Comparison of ENCODE assay signal across 1 cellular context in the genomic region with DNA sequence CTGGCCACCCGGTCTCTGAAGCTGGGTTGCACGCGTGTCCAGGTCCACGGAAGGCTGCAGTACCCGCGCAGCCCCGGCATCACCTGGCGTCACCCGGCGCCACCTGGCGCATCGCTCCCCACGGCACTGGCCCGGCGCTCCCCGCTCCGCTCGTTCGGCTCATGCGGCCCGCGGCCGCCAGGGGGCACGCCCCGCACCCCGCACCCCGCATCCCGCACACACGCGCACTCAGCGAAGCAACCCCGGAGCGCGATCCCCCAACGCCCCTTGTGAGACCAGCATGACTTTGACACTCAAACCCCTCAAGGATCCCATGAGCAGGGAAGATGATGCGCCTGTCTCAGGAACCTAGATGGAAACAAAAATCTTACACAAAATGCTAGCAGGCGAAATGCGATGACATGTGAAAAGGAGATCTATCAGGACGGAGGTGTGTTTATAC.
A peak's percentile ranks its signal among the peaks of the same experiment; 100 is the strongest.
TF ChIP-seq lines count a peak whose summit lies in the region.

No MANE protein-coding gene starts in this region.

TF ChIP-seq in A549, 52 proteins besides CTCF, POLR2A, EP300 and RAD21 (continued from another document):
- TF ChIP-seq, protein P1, sequence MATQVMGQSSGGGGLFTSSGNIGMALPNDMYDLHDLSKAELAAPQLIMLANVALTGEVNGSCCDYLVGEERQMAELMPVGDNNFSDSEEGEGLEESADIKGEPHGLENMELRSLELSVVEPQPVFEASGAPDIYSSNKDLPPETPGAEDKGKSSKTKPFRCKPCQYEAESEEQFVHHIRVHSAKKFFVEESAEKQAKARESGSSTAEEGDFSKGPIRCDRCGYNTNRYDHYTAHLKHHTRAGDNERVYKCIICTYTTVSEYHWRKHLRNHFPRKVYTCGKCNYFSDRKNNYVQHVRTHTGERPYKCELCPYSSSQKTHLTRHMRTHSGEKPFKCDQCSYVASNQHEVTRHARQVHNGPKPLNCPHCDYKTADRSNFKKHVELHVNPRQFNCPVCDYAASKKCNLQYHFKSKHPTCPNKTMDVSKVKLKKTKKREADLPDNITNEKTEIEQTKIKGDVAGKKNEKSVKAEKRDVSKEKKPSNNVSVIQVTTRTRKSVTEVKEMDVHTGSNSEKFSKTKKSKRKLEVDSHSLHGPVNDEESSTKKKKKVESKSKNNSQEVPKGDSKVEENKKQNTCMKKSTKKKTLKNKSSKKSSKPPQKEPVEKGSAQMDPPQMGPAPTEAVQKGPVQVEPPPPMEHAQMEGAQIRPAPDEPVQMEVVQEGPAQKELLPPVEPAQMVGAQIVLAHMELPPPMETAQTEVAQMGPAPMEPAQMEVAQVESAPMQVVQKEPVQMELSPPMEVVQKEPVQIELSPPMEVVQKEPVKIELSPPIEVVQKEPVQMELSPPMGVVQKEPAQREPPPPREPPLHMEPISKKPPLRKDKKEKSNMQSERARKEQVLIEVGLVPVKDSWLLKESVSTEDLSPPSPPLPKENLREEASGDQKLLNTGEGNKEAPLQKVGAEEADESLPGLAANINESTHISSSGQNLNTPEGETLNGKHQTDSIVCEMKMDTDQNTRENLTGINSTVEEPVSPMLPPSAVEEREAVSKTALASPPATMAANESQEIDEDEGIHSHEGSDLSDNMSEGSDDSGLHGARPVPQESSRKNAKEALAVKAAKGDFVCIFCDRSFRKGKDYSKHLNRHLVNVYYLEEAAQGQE (IDR thresholded peaks at IDR 0.05), result no peak
- TF ChIP-seq SMC3 (IDR thresholded peaks at IDR 0.05) (peak; percentile 98), HDAC2 (IDR thresholded peaks at IDR 0.05) (no peak), NFE2L2 (conservative IDR thresholded peaks at IDR 0.05; ENCODE audit: low read length) (no peak), PHF8 (IDR thresholded peaks at IDR 0.05; ENCODE audit: borderline replicate concordance, low read depth) (no peak), MYC (IDR thresholded peaks at IDR 0.05; ENCODE audit: borderline replicate concordance, low read length) (no peak), EHMT2 (IDR thresholded peaks at IDR 0.05; ENCODE audit: low read depth) (no peak)
- TF ChIP-seq, protein P2, sequence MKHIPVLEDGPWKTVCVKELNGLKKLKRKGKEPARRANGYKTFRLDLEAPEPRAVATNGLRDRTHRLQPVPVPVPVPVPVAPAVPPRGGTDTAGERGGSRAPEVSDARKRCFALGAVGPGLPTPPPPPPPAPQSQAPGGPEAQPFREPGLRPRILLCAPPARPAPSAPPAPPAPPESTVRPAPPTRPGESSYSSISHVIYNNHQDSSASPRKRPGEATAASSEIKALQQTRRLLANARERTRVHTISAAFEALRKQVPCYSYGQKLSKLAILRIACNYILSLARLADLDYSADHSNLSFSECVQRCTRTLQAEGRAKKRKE (CRISPR knock-in tag; IDR thresholded peaks at IDR 0.05; ENCODE audit: low read depth), result no peak
TF ChIP-seq in A549: peak in this region for 3.
